14 cellular contexts compared by ENCODE assay signal in the genomic region with DNA sequence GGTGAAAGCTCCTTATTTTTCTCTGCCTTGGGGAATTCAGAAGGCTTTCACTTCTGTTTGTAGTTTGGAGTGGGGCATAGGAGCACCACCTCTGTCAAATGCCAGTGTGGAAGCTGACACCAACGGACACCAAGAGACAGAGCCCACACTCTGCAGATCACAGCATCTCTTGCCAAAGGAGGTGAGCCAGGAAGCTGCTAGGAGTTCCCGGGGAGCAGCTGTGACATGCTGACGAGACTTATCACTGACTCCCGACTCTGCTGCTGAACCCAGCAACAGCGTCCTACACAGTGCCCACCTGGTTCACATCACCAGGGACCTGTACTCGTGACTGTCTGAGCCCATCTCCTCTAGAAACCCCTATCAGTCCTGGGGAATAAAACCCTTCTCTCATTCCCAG. TPM values are rescaled to one million over a fixed set of nuclear protein-coding genes. Genes with fewer than 3 reads are reported as not detected.
DNase-seq lines count a peak whose midpoint lies in the region; FAIRE-seq and TF ChIP-seq lines count a peak whose summit lies in the region.
"Had no signal": no experiment of that assay in that cellular context is flagged by ENCODE, and none has a peak within 500 bp of the region (broad histone marks: within the 10 kb centered on the region; RNA-seq: fewer than 3 reads in every experiment).

No MANE protein-coding gene starts in this region.

- no peak overlapping the region for H3K27ac Mint-ChIP-seq in type B pancreatic cell

- no peaks in the 10 kb centered on the region for H3K36me3 Mint-ChIP-seq in type B pancreatic cell

- no peak for TF ChIP-seq CTCF in type B pancreatic cell (conservative IDR thresholded peaks at IDR 0.05)

- peaks cover 18% of the 10 kb centered on the region for H3K4me1 Mint-ChIP-seq in type B pancreatic cell (ENCODE audit: unreplicated experiment)

- H3K9me3 Mint-ChIP-seq in type B pancreatic cell = peaks cover 17% of the 10 kb centered on the region

- peaks cover 11% of the 10 kb centered on the region for H3K27me3 Mint-ChIP-seq in type B pancreatic cell

- DNase-seq in NCI-H2171 treated with DMSO at 0.1 percent for 48 hours (lab: John Stamatoyannopoulos, UW) = peak; percentile 10
- DNase-seq in NCI-H2171 (lab: John Stamatoyannopoulos, UW) = no peak
- peak; percentile 17 for DNase-seq in activated CD8-positive, alpha-beta memory T cell treated with anti-CD3 and anti-CD28 coated beads, Interleukin-2, amount 50 U/mL, for 48 hours
- DNase-seq in mesenteric fat pad (ENCODE audit: low spot score) = peak; percentile 51
- peak; percentile 45 for DNase-seq in type B pancreatic cell (ENCODE audit: extremely low spot score, unreplicated experiment)
- no peak for DNase-seq in NK-92 (lab: John Stamatoyannopoulos, UW; ENCODE audit: unreplicated experiment)
- DNase-seq in H54 (ENCODE audit: insufficient read length, low spot score) = no peak
- DNase-seq in SIG-M5 treated with dmso at 0.1 percent for 504 hours (lab: John Stamatoyannopoulos, UW; ENCODE audit: unreplicated experiment) = no peak
- DNase-seq: 8988T, GM23248, Kasumi-1, NCI-H1105 treated with DMSO at 0.1 percent for 48 hours, NCI-H187, NCI-H510A had no signal

- no peak for TF ChIP-seq POLR2A in H54 (IDR thresholded peaks at IDR 0.05; ENCODE audit: low read depth, low read length)

- no peak for FAIRE-seq in H54 (lab: Jason Lieb, UNC)

- no peak overlapping the region for H3K4me3 Mint-ChIP-seq in type B pancreatic cell

RNA-seq across cellular contexts. Expression of a gene that starts 8.1 kb away (rescaled TPM):
- total RNA-seq in mesenteric fat pad = not detected
- total RNA-seq in type B pancreatic cell (ENCODE audit: low replicate concordance) = not detected in 2 replicates
- total RNA-seq: GM23248 had no signal

Comparison
In these comparisons a context has a peak if more than half of its experiments do, and no peak if none do; other contexts are left out.
1. DNase-seq: peak in NCI-H2171 treated with DMSO at 0.1 percent for 48 hours (single experiment), activated CD8-positive, alpha-beta memory T cell treated with anti-CD3 and anti-CD28 coated beads, Interleukin-2, amount 50 U/mL, for 48 hours (single experiment), mesenteric fat pad (single experiment) and type B pancreatic cell (single experiment); none in NCI-H2171 (single experiment), NK-92 (single experiment), H54 (single experiment) and SIG-M5 treated with dmso at 0.1 percent for 504 hours (single experiment).